In genomic region chr9:125359011-125359410, GRCh38 we compare ENCODE assay signal across 18 cellular contexts.
DNase-seq lines count a peak whose midpoint lies in the region; ATAC-seq and TF ChIP-seq lines count a peak whose summit lies in the region.
"Had no signal": no experiment of that assay in that cellular context is flagged by ENCODE, and none has a peak within 500 bp of the region (broad histone marks: within the 10 kb centered on the region; RNA-seq: fewer than 3 reads in every experiment).

No MANE protein-coding gene starts in this region.

- TF ChIP-seq POLR2A in suprapubic skin (IDR thresholded peaks at IDR 0.05) (no peak), sigmoid colon (IDR thresholded peaks at IDR 0.05) (no peak)

- no peak for ATAC-seq in memory B cell (ENCODE audit: low read depth)
- ATAC-seq: K562, PC-3 had no signal

- TF ChIP-seq CTCF in WERI-Rb-1 (IDR thresholded peaks at IDR 0.05; ENCODE audit: low read depth, low read length) (no peak), suprapubic skin (IDR thresholded peaks at IDR 0.05) (no peak), sigmoid colon (IDR thresholded peaks at IDR 0.05) (no peak)

- POLR2A ChIA-PET in activated CD4-positive, alpha-beta T cell treated with anti-CD3 and anti-CD28 coated beads, Interleukin-2, amount 10 ng/mL, durations not matched to agents 7 days and 5 days (lab: Charles Lee): no interaction called here

- H3K9me3 ChIP-seq in WERI-Rb-1 (ENCODE audit: severe bottlenecking): no peaks in the 10 kb centered on the region
- H3K9me3 ChIP-seq in suprapubic skin: no peaks in the 10 kb centered on the region
- H3K9me3 ChIP-seq in sigmoid colon: no peaks in the 10 kb centered on the region

- H3K27ac Mint-ChIP-seq in activated CD4-positive, alpha-beta T cell treated with anti-CD3 and anti-CD28 coated beads, Interleukin-2, amount 10 ng/mL, durations not matched to agents 7 days and 5 days: peak overlapping the region; percentile 76
- H3K27ac Mint-ChIP-seq in memory B cell: peak overlapping the region; percentile 56

- no peak for TF ChIP-seq EP300 in suprapubic skin (IDR thresholded peaks at IDR 0.05)
- no peak for TF ChIP-seq EP300 in sigmoid colon (IDR thresholded peaks at IDR 0.05)

- no peak for DNase-seq in activated CD4-positive, alpha-beta T cell treated with anti-CD3 and anti-CD28 coated beads, Interleukin-2, amount 10 ng/mL, durations not matched to agents 7 days and 5 days
- DNase-seq in activated CD4-positive, alpha-beta T cell treated with anti-CD3 and anti-CD28 coated beads for 4 hours: no peak
- DNase-seq in D341Med (ENCODE audit: low spot score) (peak; percentile 72), WERI-Rb-1 (peak; percentile 60), memory B cell (ENCODE audit: low spot score in 2 of 2) (no peak), suprapubic skin (ENCODE audit: low spot score in 2 of 2) (no peak), sigmoid colon (no peak)
- DNase-seq in activated T-cell treated with anti-CD3 and anti-CD28 coated beads, Interleukin-2, amount 50 U/mL, for 1 hour: no peak
- DNase-seq: AML-193, NCI-H1105 treated with DMSO at 0.1 percent for 48 hours, NCI-H1694 treated with DMSO at 0.1 percent for 48 hours, NCI-H510A, NCI-H748 treated with DMSO at 0.1 percent for 48 hours, PC-3 had no signal

- CTCF ChIA-PET in activated CD4-positive, alpha-beta T cell treated with anti-CD3 and anti-CD28 coated beads, Interleukin-2, amount 10 ng/mL, durations not matched to agents 7 days and 5 days (lab: Charles Lee): no interaction called here

- peaks cover 45% of the 10 kb centered on the region for H3K36me3 Mint-ChIP-seq in activated CD4-positive, alpha-beta T cell treated with anti-CD3 and anti-CD28 coated beads, Interleukin-2, amount 10 ng/mL, durations not matched to agents 7 days and 5 days (ENCODE audit: low read depth)
- H3K36me3 Mint-ChIP-seq in memory B cell: peaks cover 21% of the 10 kb centered on the region

- no peak overlapping the region for H3K4me3 ChIP-seq in WERI-Rb-1 (ENCODE audit: low read depth, low read length)
- no peak overlapping the region for H3K4me3 ChIP-seq in suprapubic skin
- H3K4me3 ChIP-seq in sigmoid colon: no peak overlapping the region
- H3K4me3 ChIP-seq: K562 had no signal

- H3K27me3 Mint-ChIP-seq in activated CD4-positive, alpha-beta T cell treated with anti-CD3 and anti-CD28 coated beads, Interleukin-2, amount 10 ng/mL, durations not matched to agents 7 days and 5 days: no peaks in the 10 kb centered on the region
- no peaks in the 10 kb centered on the region for H3K27me3 Mint-ChIP-seq in memory B cell

- 97% methylated on average over 1 of the region's 1 CpG for WGBS in suprapubic skin
- 92 to 94% methylated on average over 1 of the region's 1 CpG for WGBS in sigmoid colon, 2 donors

- H3K4me1 ChIP-seq in suprapubic skin (no peaks in the 10 kb centered on the region), sigmoid colon (no peaks in the 10 kb centered on the region)

- intact Hi-C loops in sigmoid colon (cut with DNase I): no loop called here

- H3K27ac ChIP-seq in WERI-Rb-1 (no peak overlapping the region), suprapubic skin (no peak overlapping the region), sigmoid colon (no peak overlapping the region)
- H3K27ac ChIP-seq: 22Rv1, C4-2B, RWPE1 had no signal

- H3K4me1 Mint-ChIP-seq in activated CD4-positive, alpha-beta T cell treated with anti-CD3 and anti-CD28 coated beads, Interleukin-2, amount 10 ng/mL, durations not matched to agents 7 days and 5 days: peaks cover 15% of the 10 kb centered on the region
- no peaks in the 10 kb centered on the region for H3K4me1 Mint-ChIP-seq in memory B cell

- H3K36me3 ChIP-seq in WERI-Rb-1 (peaks cover 72% of the 10 kb centered on the region), suprapubic skin (peaks cover 94% of the 10 kb centered on the region), sigmoid colon (peaks cover 9 to 100% (median 65%) of the 10 kb centered on the region in 4 donors)

- H3K4me3 Mint-ChIP-seq in activated CD4-positive, alpha-beta T cell treated with anti-CD3 and anti-CD28 coated beads, Interleukin-2, amount 10 ng/mL, durations not matched to agents 7 days and 5 days: no peak overlapping the region
- H3K4me3 Mint-ChIP-seq in memory B cell: no peak overlapping the region

- no peaks in the 10 kb centered on the region for H3K9me3 Mint-ChIP-seq in activated CD4-positive, alpha-beta T cell treated with anti-CD3 and anti-CD28 coated beads, Interleukin-2, amount 10 ng/mL, durations not matched to agents 7 days and 5 days
- H3K9me3 Mint-ChIP-seq in memory B cell: no peaks in the 10 kb centered on the region

- H3K27me3 ChIP-seq in WERI-Rb-1 (ENCODE audit: insufficient read depth, low read depth, severe bottlenecking): no peaks in the 10 kb centered on the region
- no peaks in the 10 kb centered on the region for H3K27me3 ChIP-seq in suprapubic skin
- no peaks in the 10 kb centered on the region for H3K27me3 ChIP-seq in sigmoid colon

Comparison
In these comparisons a context has a peak if more than half of its experiments do, and no peak if none do; other contexts are left out.
1. DNase-seq: peak in D341Med (single experiment) and WERI-Rb-1 (single experiment); none in activated CD4-positive, alpha-beta T cell treated with anti-CD3 and anti-CD28 coated beads, Interleukin-2, amount 10 ng/mL, durations not matched to agents 7 days and 5 days (single experiment), activated CD4-positive, alpha-beta T cell treated with anti-CD3 and anti-CD28 coated beads for 4 hours (0 of 2), memory B cell (0 of 2), suprapubic skin (0 of 2), activated T-cell treated with anti-CD3 and anti-CD28 coated beads, Interleukin-2, amount 50 U/mL, for 1 hour (single experiment) and sigmoid colon (single experiment).